22 cellular contexts compared by ENCODE assay signal in the genomic region with DNA sequence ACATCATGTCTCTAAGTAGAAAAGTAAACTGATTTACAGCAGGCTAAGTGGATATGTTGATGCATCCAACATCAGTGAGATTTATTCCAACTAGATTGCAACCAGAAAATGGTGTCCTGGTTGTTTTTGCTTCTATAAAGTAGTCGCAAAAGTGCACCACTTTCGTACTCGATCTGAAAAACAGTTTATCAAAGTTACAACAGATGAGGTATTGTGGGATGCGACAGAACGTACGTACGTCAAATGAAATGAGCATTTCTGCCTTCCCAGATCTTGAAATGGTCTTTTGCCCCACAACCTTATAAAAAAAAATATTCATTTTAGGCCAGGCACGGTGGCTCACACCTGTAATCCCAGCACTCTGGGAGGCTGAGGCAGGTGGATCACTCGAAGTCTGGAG. TPM values are rescaled to one million over a fixed set of nuclear protein-coding genes. Genes with fewer than 3 reads are reported as not detected.
DNase-seq lines count a peak whose midpoint lies in the region; ATAC-seq and TF ChIP-seq lines count a peak whose summit lies in the region.
"Had no signal": no experiment of that assay in that cellular context is flagged by ENCODE, and none has a peak within 500 bp of the region (broad histone marks: within the 10 kb centered on the region; RNA-seq: fewer than 3 reads in every experiment).

No MANE protein-coding gene starts in this region.

- H3K4me1 Mint-ChIP-seq in activated naive CD4-positive, alpha-beta T cell treated with anti-CD3 and anti-CD28 coated beads, Interleukin-2, amount 10 ng/mL, durations not matched to agents 7 days and 5 days: peaks cover 94% of the 10 kb centered on the region
- peaks cover 93 to 98% (median 94%) of the 10 kb centered on the region in 3 donors for H3K4me1 Mint-ChIP-seq in T-cell
- H3K4me1 Mint-ChIP-seq in activated naive CD8-positive, alpha-beta T cell treated with anti-CD3 and anti-CD28 coated beads, Interleukin-2, amount 50 U/mL, for 24 hours: peaks cover 96% of the 10 kb centered on the region

- TF ChIP-seq POLR2A in thyroid gland (IDR thresholded peaks at IDR 0.05): no peak

- H3K27ac Mint-ChIP-seq in activated naive CD4-positive, alpha-beta T cell treated with anti-CD3 and anti-CD28 coated beads, Interleukin-2, amount 10 ng/mL, durations not matched to agents 7 days and 5 days: peak overlapping the region; percentile 87
- H3K27ac Mint-ChIP-seq in T-cell: peak overlapping the region; percentile 93 to 97
- peak overlapping the region; percentile 93 for H3K27ac Mint-ChIP-seq in activated naive CD8-positive, alpha-beta T cell treated with anti-CD3 and anti-CD28 coated beads, Interleukin-2, amount 50 U/mL, for 24 hours

- intact Hi-C loops in thyroid gland (cut with DNase I): no loop called here

- WGBS in thyroid gland, 2 donors: 90 to 92% methylated on average over 9 of the region's 9 CpGs

- H3K27me3 Mint-ChIP-seq in activated naive CD4-positive, alpha-beta T cell treated with anti-CD3 and anti-CD28 coated beads, Interleukin-2, amount 10 ng/mL, durations not matched to agents 7 days and 5 days: no peaks in the 10 kb centered on the region
- no peaks in the 10 kb centered on the region for H3K27me3 Mint-ChIP-seq in T-cell
- H3K27me3 Mint-ChIP-seq in activated naive CD8-positive, alpha-beta T cell treated with anti-CD3 and anti-CD28 coated beads, Interleukin-2, amount 50 U/mL, for 24 hours: no peaks in the 10 kb centered on the region

- CTCF ChIA-PET in activated naive CD4-positive, alpha-beta T cell treated with anti-CD3 and anti-CD28 coated beads, Interleukin-2, amount 10 ng/mL, durations not matched to agents 7 days and 5 days (lab: Charles Lee): no interaction called here
- CTCF ChIA-PET in T-cell (lab: Charles Lee): interaction anchor here in 1 of 2 donors (1.6 kb wide), 1 partner anchor 18 kb away, joined by 8 read pairs; no protein-coding TSS in a partner anchor

- no peak for DNase-seq in activated naive CD4-positive, alpha-beta T cell treated with anti-CD3 and anti-CD28 coated beads, Interleukin-2, amount 10 ng/mL, durations not matched to agents 7 days and 5 days
- no peak for DNase-seq in activated naive CD4-positive, alpha-beta T cell treated with anti-CD3 and anti-CD28 coated beads, Interleukin-2, amount 50 U/mL, for 16 hours
- DNase-seq in T-cell (no peak), thyroid gland (no peak), amniotic stem cell (lab: John Stamatoyannopoulos, UW) (no peak), T-helper 9 cell (no peak)
- DNase-seq in activated naive CD8-positive, alpha-beta T cell treated with anti-CD3 and anti-CD28 coated beads, Interleukin-2, amount 50 U/mL, for 24 hours: no peak
- DNase-seq: activated CD4-positive, alpha-beta T cell treated with anti-CD3 and anti-CD28 coated beads, Interleukin-2, amount 50 U/mL, for 4 hours; cortex of kidney; DMS153; HCEC 1CT; Kasumi-1; left ventricle myocardium superior; NCI-H187 treated with DMSO at 0.1 percent for 48 hours; NCI-H526; nephron progenitor cell; pancreas; stimulated activated CD4-positive, alpha-beta T cell treated with anti-CD3 and anti-CD28 coated beads, Interleukin-4, amount 100 ng/mL, for 1 hour had no signal

- peaks cover 43 to 55% of the 10 kb centered on the region in 2 donors for H3K4me1 ChIP-seq in thyroid gland
- H3K4me1 ChIP-seq: pancreas, SJSA1 had no signal

- H3K27me3 ChIP-seq in thyroid gland: no peaks in the 10 kb centered on the region
- H3K27me3 ChIP-seq: cardiac muscle cell, pancreas, SJSA1 had no signal

- H3K9me3 ChIP-seq in thyroid gland: no peaks in the 10 kb centered on the region
- H3K9me3 ChIP-seq: pancreas, SJSA1 had no signal

- TF ChIP-seq CTCF in thyroid gland (IDR thresholded peaks at IDR 0.05): no peak

- POLR2A ChIA-PET in T-cell (lab: Charles Lee): interaction anchor here (0.7 to 0.8 kb wide), 2 partner anchors 11 to 138 kb away, joined by 4 to 6 read pairs; no protein-coding TSS in a partner anchor

- H3K36me3 ChIP-seq in thyroid gland: no peaks in the 10 kb centered on the region
- H3K36me3 ChIP-seq: cardiac muscle cell, pancreas, SJSA1 had no signal

- ATAC-seq in T-cell (replicated peaks in 1 of 4): peak in 1 of 4 experiments; percentile 20
- no peak for ATAC-seq in activated naive CD8-positive, alpha-beta T cell treated with anti-CD3 and anti-CD28 coated beads, Interleukin-2, amount 50 U/mL, for 24 hours
- ATAC-seq: left ventricle myocardium superior, pancreas had no signal

- H3K4me3 Mint-ChIP-seq in activated naive CD4-positive, alpha-beta T cell treated with anti-CD3 and anti-CD28 coated beads, Interleukin-2, amount 10 ng/mL, durations not matched to agents 7 days and 5 days: peak overlapping the region; percentile 25
- peak overlapping the region; percentile 82 to 98 (median 84) for H3K4me3 Mint-ChIP-seq in T-cell
- H3K4me3 Mint-ChIP-seq in activated naive CD8-positive, alpha-beta T cell treated with anti-CD3 and anti-CD28 coated beads, Interleukin-2, amount 50 U/mL, for 24 hours: peak overlapping the region; percentile 87
- H3K4me3 Mint-ChIP-seq: nephron progenitor cell had no signal

- H3K9me3 Mint-ChIP-seq in activated naive CD4-positive, alpha-beta T cell treated with anti-CD3 and anti-CD28 coated beads, Interleukin-2, amount 10 ng/mL, durations not matched to agents 7 days and 5 days: no peaks in the 10 kb centered on the region
- H3K9me3 Mint-ChIP-seq in T-cell: no peaks in the 10 kb centered on the region
- peaks cover 4% of the 10 kb centered on the region for H3K9me3 Mint-ChIP-seq in activated naive CD8-positive, alpha-beta T cell treated with anti-CD3 and anti-CD28 coated beads, Interleukin-2, amount 50 U/mL, for 24 hours
- H3K9me3 Mint-ChIP-seq: nephron progenitor cell had no signal

- peaks cover 54% of the 10 kb centered on the region for H3K36me3 Mint-ChIP-seq in activated naive CD4-positive, alpha-beta T cell treated with anti-CD3 and anti-CD28 coated beads, Interleukin-2, amount 10 ng/mL, durations not matched to agents 7 days and 5 days
- peaks cover 30% of the 10 kb centered on the region for H3K36me3 Mint-ChIP-seq in T-cell
- peaks cover 6% of the 10 kb centered on the region for H3K36me3 Mint-ChIP-seq in activated naive CD8-positive, alpha-beta T cell treated with anti-CD3 and anti-CD28 coated beads, Interleukin-2, amount 50 U/mL, for 24 hours (ENCODE audit: low read depth)

- no peak overlapping the region for H3K4me3 ChIP-seq in thyroid gland (replicated peaks in 1 of 3)
- H3K4me3 ChIP-seq: cardiac muscle cell, pancreas, SJSA1 had no signal

- H3K27ac ChIP-seq in thyroid gland: peak overlapping the region; percentile 57 to 78 (median 62)
- H3K27ac ChIP-seq: cardiac muscle cell, pancreas, SJSA1 had no signal

RNA-seq across cellular contexts. Expression of gene GRAP2, which starts 13.7 kb away (rescaled TPM):
- total RNA-seq in T-cell: 100 to 1,000 TPM; 138 to 199 (median 157) TPM
- total RNA-seq in thyroid gland: 1 to 10 TPM in 2 of 4 donors, under 1 TPM in 2; 0.27 to 7.2 (median 0.96) TPM
- total RNA-seq: fibroblast of lung had no signal

RNA-seq across cellular contexts. Expression of gene ENTHD1, which starts 21.0 kb away (rescaled TPM):
- total RNA-seq in T-cell (under 1 TPM; 0.13 to 0.36 (median 0.20) TPM), thyroid gland (1 to 10 TPM in 1 of 4 donors, not detected in 3; 1.3 TPM)
- total RNA-seq: cardiac muscle cell, fibroblast of lung, left ventricle myocardium superior, pancreas, RPMI7951, SJSA1 had no signal

RNA-seq across cellular contexts. Expression of gene TMA7B, which starts 45.6 kb away (rescaled TPM):
- 10 to 100 TPM in 2 of 5 donors, 1 to 10 TPM in 3; 7.8 to 18.9 (median 9.0) TPM for total RNA-seq in T-cell
- under 1 TPM in 1 of 4 donors, not detected in 3; 0.59 TPM for total RNA-seq in thyroid gland
- total RNA-seq: cardiac muscle cell, fibroblast of lung, left ventricle myocardium superior, SJSA1 had no signal

Comparison
In these comparisons a context has a peak if more than half of its experiments do, and no peak if none do; other contexts are left out.
1. H3K4me3 Mint-ChIP-seq: peak in every context shown above with its lines; median percentile 87 in activated naive CD8-positive, alpha-beta T cell treated with anti-CD3 and anti-CD28 coated beads, Interleukin-2, amount 50 U/mL, for 24 hours; 84 in T-cell; 25 in activated naive CD4-positive, alpha-beta T cell treated with anti-CD3 and anti-CD28 coated beads, Interleukin-2, amount 10 ng/mL, durations not matched to agents 7 days and 5 days.
2. RNA of gene GRAP2, which starts 13.7 kb away (total RNA-seq): 138 to 199 TPM in T-cell; 0.27 to 7.2 TPM in thyroid gland; every median in the first group is over 10 times any median in the second.
3. RNA of gene TMA7B, which starts 45.6 kb away (total RNA-seq): 7.8 to 18.9 TPM in T-cell; 0.59 TPM in thyroid gland; every median in the first group is over 4 times any median in the second.
4. Peak in every context shown above with its lines, with median percentiles within 50 percentile points of each other: H3K27ac Mint-ChIP-seq.